ENCODE assay signal across 8 cellular contexts in the genomic region with DNA sequence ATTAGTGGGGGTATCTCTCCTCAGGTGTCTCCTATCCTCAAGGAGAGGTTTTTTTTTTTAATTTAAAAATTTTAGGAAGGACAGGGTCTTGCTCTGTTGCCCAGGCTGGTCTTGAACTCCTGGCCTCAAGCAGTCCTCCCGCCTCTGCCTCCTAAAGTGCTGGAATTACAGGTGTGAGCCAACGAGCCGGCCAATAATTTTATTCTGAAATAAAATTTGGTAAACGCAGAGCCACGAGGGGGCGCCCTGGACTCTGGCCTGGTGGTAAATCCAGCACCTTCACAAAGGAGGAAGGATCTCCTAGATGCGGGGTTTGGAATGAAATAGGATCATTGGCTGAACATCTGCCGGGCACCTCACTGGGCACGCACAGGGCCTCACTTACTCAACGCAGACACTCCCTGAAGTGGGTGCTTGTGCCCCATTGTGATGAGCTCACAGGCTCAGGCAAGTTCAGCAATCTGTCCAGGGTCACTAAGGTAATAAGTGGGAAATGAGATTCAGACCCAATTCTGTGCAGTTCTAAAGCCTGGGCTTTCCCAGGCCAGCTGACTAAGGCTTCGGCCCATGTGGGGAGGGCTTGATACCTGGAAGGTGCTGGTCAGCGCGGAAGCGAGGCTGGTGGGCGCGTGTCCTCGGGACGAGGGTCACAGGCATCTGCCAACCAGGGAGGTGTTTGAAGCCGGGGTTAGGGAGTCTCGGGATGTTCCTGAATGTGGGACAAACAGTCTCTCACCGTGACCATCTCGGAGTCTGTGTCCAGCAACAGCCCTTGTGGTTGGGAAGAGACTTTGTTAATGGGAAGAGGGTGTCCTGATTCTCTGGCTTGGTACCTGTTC. TPM values are rescaled to one million over a fixed set of nuclear protein-coding genes. Genes with fewer than 3 reads are reported as not detected.
DNase-seq lines count a peak whose midpoint lies in the region; ATAC-seq and TF ChIP-seq lines count a peak whose summit lies in the region.

No MANE protein-coding gene starts in this region.

- H3K4me3 ChIP-seq in Panc1 (ENCODE audit: low read depth in 2 of 2, low read length in 2 of 2): no peak overlapping the region
- no peak overlapping the region for H3K4me3 ChIP-seq in lung

- BruUV-seq in Panc1 (replicated peaks; lab: Mats Ljungman, UMichigan): no TSS peak

- no peaks in the 10 kb centered on the region for H3K36me3 ChIP-seq in Panc1 (ENCODE audit: control insufficient read depth, insufficient read depth, low read length)
- H3K36me3 ChIP-seq in lung (ENCODE audit: control insufficient read depth in 2 of 2, insufficient read depth in 2 of 2, low read length in 2 of 2): no peaks in the 10 kb centered on the region

- H3K9me3 ChIP-seq in Panc1 (ENCODE audit: control insufficient read depth, insufficient read depth, low read depth, low read length): no peaks in the 10 kb centered on the region
- no peaks in the 10 kb centered on the region for H3K9me3 ChIP-seq in lung (ENCODE audit: control insufficient read depth in 2 of 2, insufficient read depth in 1 of 2, low read length in 1 of 2)

- DNase-seq in D341Med (ENCODE audit: low spot score) (peak; percentile 61), HCEC 1CT (peak; percentile 9), Panc1 (ENCODE audit: low read depth, low spot score) (no peak), amniotic epithelial cell (ENCODE audit: low read depth) (peak; percentile 11), lung (ENCODE audit: low spot score) (peak; percentile 41), midbrain (lab: John Stamatoyannopoulos, UW) (no peak), epidermal melanocyte (ENCODE audit: insufficient read length, low spot score) (no peak)

- H3K27ac ChIP-seq in Panc1 (ENCODE audit: low read length) (no peak overlapping the region), lung (ENCODE audit: low read depth in 1 of 2, low read length in 1 of 2) (no peak overlapping the region)

- in situ Hi-C loops in Panc1 (cut with HindIII; ENCODE audit: low pct_unique_long_range_greater_than_20kb, low sequenced_read_pairs): no loop called here

- ATAC-seq in Panc1 (peak; percentile 43; the same call in 1 of the 2 replicates), lung (ENCODE audit: insufficient read depth, low FRiP score) (no peak), GM21390 (IDR thresholded peaks at IDR 0.05; ENCODE audit: unreplicated experiment) (no peak)

- H3K4me1 ChIP-seq in Panc1 (ENCODE audit: control insufficient read depth, insufficient read depth, low read length): no peaks in the 10 kb centered on the region
- H3K4me1 ChIP-seq in lung (ENCODE audit: control insufficient read depth in 2 of 2, insufficient read depth in 2 of 2, low read length in 2 of 2): no peaks in the 10 kb centered on the region

- POLR2A ChIA-PET in Panc1 (lab: Charles Lee): no interaction called here

- CTCF ChIA-PET in Panc1 (lab: Charles Lee): no interaction called here

- TF ChIP-seq CTCF in Panc1 (IDR thresholded peaks at IDR 0.05) (peak; percentile 92), lung (IDR thresholded peaks at IDR 0.05; ENCODE audit: control extremely low read depth, extremely low read depth) (peak; percentile 8)

- H3K27me3 ChIP-seq in Panc1 (ENCODE audit: control insufficient read depth, insufficient read depth, low read length) (peaks cover 22% of the 10 kb centered on the region), lung (ENCODE audit: control insufficient read depth, insufficient read depth) (no peaks in the 10 kb centered on the region)

- WGBS in lung, 2 donors: 68 to 70% methylated on average over 22 of the region's 22 CpGs

- intact Hi-C loops in Panc1 (cut with micrococcal nuclease; ENCODE audit: unreplicated experiment): loop anchor here (1.0 kb wide), 1 partner anchor 319 kb away; no protein-coding TSS in a partner anchor

RNA-seq across cellular contexts. Expression of gene ETV3, which starts 32.7 kb away (rescaled TPM):
- total RNA-seq in Panc1 (2021; ENCODE audit: unreplicated experiment) (22.2 TPM), lung (10 to 100 TPM; 28.0 to 31.5 TPM)
- polyA plus RNA-seq in Panc1 (2012; ENCODE audit: insufficient read length): 8.9 TPM
- polyA plus RNA-seq in lung: 10 to 100 TPM in 1 of 2 donors, 1 to 10 TPM in 1; 7.9 to 10.6 TPM

Comparison
In these comparisons a context has a peak if more than half of its experiments do, and no peak if none do; other contexts are left out.
1. DNase-seq: peak in D341Med (single experiment), HCEC 1CT (single experiment), amniotic epithelial cell (single experiment) and lung (single experiment); none in Panc1 (single experiment), midbrain (single experiment) and epidermal melanocyte (single experiment).